18 cellular contexts compared by ENCODE assay signal in genomic region chr11:66133216-66133775, GRCh38.
A peak's percentile ranks its signal among the peaks of the same experiment; 100 is the strongest.
DNase-seq lines count a peak whose midpoint lies in the region; ATAC-seq and TF ChIP-seq lines count a peak whose summit lies in the region.
"Had no signal": no experiment of that assay in that cellular context is flagged by ENCODE, and none has a peak within 500 bp of the region (broad histone marks: within the 10 kb centered on the region; RNA-seq: fewer than 3 reads in every experiment).

No MANE protein-coding gene starts in this region.

- H3K36me3 Mint-ChIP-seq in activated T-cell treated with anti-CD3 and anti-CD28 coated beads, Interleukin-2, amount 50 U/mL, for 24 hours (ENCODE audit: low read depth): peaks cover 4% of the 10 kb centered on the region
- H3K36me3 Mint-ChIP-seq: neural progenitor cell had no signal

- no peak overlapping the region for H3K4me3 Mint-ChIP-seq in activated T-cell treated with anti-CD3 and anti-CD28 coated beads, Interleukin-2, amount 50 U/mL, for 24 hours
- H3K4me3 Mint-ChIP-seq: neural progenitor cell had no signal

- H3K4me1 Mint-ChIP-seq in activated T-cell treated with anti-CD3 and anti-CD28 coated beads, Interleukin-2, amount 50 U/mL, for 24 hours (ENCODE audit: low read depth): peaks cover 79% of the 10 kb centered on the region

- intact Hi-C loops in thyroid gland (cut with DNase I): loop anchor here (5.0 kb wide), 1 partner anchor 66 kb away; no protein-coding TSS in a partner anchor

- 42 to 57% methylated on average over 6 of the region's 6 CpGs for WGBS in thyroid gland, 2 donors

- DNase-seq in activated T-cell treated with anti-CD3 and anti-CD28 coated beads, Interleukin-2, amount 50 U/mL, for 24 hours: no peak
- no peak for DNase-seq in activated T-cell treated with anti-CD3 and anti-CD28 coated beads, Interleukin-2, amount 50 U/mL, for 1 hour
- DNase-seq in NCI-H2171 (lab: John Stamatoyannopoulos, UW): peak; percentile 80
- peak; percentile 46 for DNase-seq in WERI-Rb-1
- peak; percentile 65 to 70 for DNase-seq in thyroid gland
- DNase-seq in DMS153 (lab: John Stamatoyannopoulos, UW): no peak
- DNase-seq in amniotic stem cell (lab: John Stamatoyannopoulos, UW): no peak
- DNase-seq: activated effector memory CD4-positive, alpha-beta T cell treated with anti-CD3 and anti-CD28 coated beads, Interleukin-2, amount 50 U/mL, for 16 hours; kidney; NCI-H2029 treated with DMSO at 0.1 percent for 48 hours; NCI-H774; stimulated activated naive CD8-positive, alpha-beta T cell treated with anti-CD3 and anti-CD28 coated beads, Interleukin-15, Interleukin-2, amounts not matched to agents 100 U/mL and 50 U/mL, for 24 hours; T-helper 1 cell; upper lobe of right lung had no signal

- H3K9me3 Mint-ChIP-seq in activated T-cell treated with anti-CD3 and anti-CD28 coated beads, Interleukin-2, amount 50 U/mL, for 24 hours: no peaks in the 10 kb centered on the region
- H3K9me3 Mint-ChIP-seq: neural progenitor cell had no signal

- H3K9me3 ChIP-seq in WERI-Rb-1 (ENCODE audit: severe bottlenecking) (no peaks in the 10 kb centered on the region), thyroid gland (no peaks in the 10 kb centered on the region)
- H3K9me3 ChIP-seq: ascending aorta, upper lobe of right lung had no signal

- peaks cover 18 to 25% of the 10 kb centered on the region in 2 donors for H3K4me1 ChIP-seq in thyroid gland
- H3K4me1 ChIP-seq: neural progenitor cell had no signal

- H3K27ac ChIP-seq in WERI-Rb-1 (peak overlapping the region; percentile 54), thyroid gland (peak overlapping the region in 2 of 3 donors; percentile 17 to 22)
- H3K27ac ChIP-seq: ascending aorta, neural progenitor cell, upper lobe of right lung had no signal

- TF ChIP-seq CTCF in WERI-Rb-1 (IDR thresholded peaks at IDR 0.05; ENCODE audit: low read depth, low read length) (0 out of 2 replicates have a peak, but pooled peaks have one; percentile 6), thyroid gland (IDR thresholded peaks at IDR 0.05) (peak in 2 of 6 experiments; percentile 13 to 30)

- no peak for TF ChIP-seq POLR2A in thyroid gland (IDR thresholded peaks at IDR 0.05)

- no peaks in the 10 kb centered on the region for H3K27me3 Mint-ChIP-seq in activated T-cell treated with anti-CD3 and anti-CD28 coated beads, Interleukin-2, amount 50 U/mL, for 24 hours

- H3K27me3 ChIP-seq in WERI-Rb-1 (ENCODE audit: insufficient read depth, low read depth, severe bottlenecking) (no peaks in the 10 kb centered on the region), thyroid gland (no peaks in the 10 kb centered on the region)
- H3K27me3 ChIP-seq: ascending aorta, neural progenitor cell, upper lobe of right lung had no signal

- H3K4me3 ChIP-seq in WERI-Rb-1 (ENCODE audit: low read depth, low read length) (no peak overlapping the region), thyroid gland (replicated peaks in 1 of 3) (no peak overlapping the region)
- H3K4me3 ChIP-seq: ascending aorta, K562, neural progenitor cell, upper lobe of right lung had no signal

- H3K27ac Mint-ChIP-seq in activated T-cell treated with anti-CD3 and anti-CD28 coated beads, Interleukin-2, amount 50 U/mL, for 24 hours: peak overlapping the region; percentile 66
- H3K27ac Mint-ChIP-seq: neural progenitor cell had no signal

- H3K36me3 ChIP-seq in WERI-Rb-1 (no peaks in the 10 kb centered on the region), thyroid gland (no peaks in the 10 kb centered on the region)
- H3K36me3 ChIP-seq: ascending aorta, neural progenitor cell, upper lobe of right lung had no signal

- no peak for ATAC-seq in HG02678 (IDR thresholded peaks at IDR 0.05; ENCODE audit: unreplicated experiment)
- ATAC-seq: stimulated activated naive CD8-positive, alpha-beta T cell treated with anti-CD3 and anti-CD28 coated beads, Interleukin-15, Interleukin-2, amounts not matched to agents 100 U/mL and 50 U/mL, for 24 hours; upper lobe of right lung had no signal

Comparison
In these comparisons a context has a peak if more than half of its experiments do, and no peak if none do; other contexts are left out.
1. DNase-seq: peak in NCI-H2171 (single experiment), WERI-Rb-1 (single experiment) and thyroid gland (2 of 2); none in activated T-cell treated with anti-CD3 and anti-CD28 coated beads, Interleukin-2, amount 50 U/mL, for 24 hours (single experiment), activated T-cell treated with anti-CD3 and anti-CD28 coated beads, Interleukin-2, amount 50 U/mL, for 1 hour (single experiment), DMS153 (single experiment) and amniotic stem cell (single experiment).